20 cellular contexts compared by ENCODE assay signal in the genomic region with DNA sequence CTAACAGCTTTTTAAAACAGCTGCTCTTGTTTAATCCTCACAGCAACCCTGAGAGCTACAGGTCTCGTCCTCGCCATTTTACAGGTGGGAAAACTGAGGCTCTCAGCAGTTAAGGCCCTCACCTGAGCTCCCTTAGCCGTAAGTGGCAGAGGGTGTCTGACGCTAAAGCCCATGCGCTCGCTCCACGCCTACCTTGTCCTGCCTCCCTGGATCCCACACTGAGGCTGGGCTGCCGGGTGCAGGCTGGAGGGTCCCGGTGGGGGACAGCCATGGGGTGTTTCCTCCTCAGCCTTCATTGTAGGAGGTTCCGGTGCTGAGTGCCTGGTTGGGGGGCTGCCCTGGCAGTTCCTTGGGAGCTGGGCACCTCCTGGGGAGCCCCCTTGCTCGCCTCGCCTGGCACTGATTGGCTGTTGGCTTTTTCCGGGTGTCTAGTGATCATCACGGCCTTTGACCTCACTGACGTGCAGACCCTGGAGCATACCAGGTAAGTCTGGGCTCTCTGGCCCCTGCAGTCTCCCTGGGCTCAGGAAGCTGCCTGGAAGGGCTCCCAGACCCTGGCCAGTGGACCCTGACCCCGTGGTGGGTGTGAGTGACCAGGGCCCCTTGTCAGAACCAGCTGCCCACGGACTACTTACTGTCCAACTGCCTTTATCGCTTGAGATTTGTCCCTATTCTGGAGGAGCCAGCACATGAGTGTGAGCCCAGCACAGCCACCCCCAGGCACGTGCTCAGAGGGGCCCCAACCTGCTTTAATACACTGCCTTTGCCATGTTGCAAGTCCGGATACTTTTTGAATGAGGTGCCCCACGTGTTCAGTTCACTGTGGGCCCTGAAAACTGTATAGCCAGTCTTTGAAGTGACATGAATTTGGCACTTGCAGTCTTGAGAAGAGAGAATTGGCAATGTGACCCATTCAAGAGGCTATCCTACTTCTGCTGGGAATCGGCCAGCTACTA. TPM values are rescaled to one million over a fixed set of nuclear protein-coding genes. Genes with fewer than 3 reads are reported as not detected.
DNase-seq lines count a peak whose midpoint lies in the region; ATAC-seq and TF ChIP-seq lines count a peak whose summit lies in the region.
"Had no signal": no experiment of that assay in that cellular context is flagged by ENCODE, and none has a peak within 500 bp of the region (broad histone marks: within the 10 kb centered on the region; RNA-seq: fewer than 3 reads in every experiment).

No MANE protein-coding gene starts in this region.

- H3F3A ChIP-seq in PC-9 (ENCODE audit: insufficient read depth, low read depth), result no peaks in the 10 kb centered on the region; the same call in 1 of the 2 replicates

- no peaks in the 10 kb centered on the region for H3K9me2 ChIP-seq in PC-9 (ENCODE audit: insufficient read depth)

- H3K4me2 ChIP-seq in PC-9, result peak overlapping the region; percentile 75

- no peaks in the 10 kb centered on the region for H4K20me1 ChIP-seq in PC-9 (ENCODE audit: insufficient read depth)

- H3K9me3 ChIP-seq in heart right ventricle (no peaks in the 10 kb centered on the region), PC-9 (ENCODE audit: insufficient read depth, low read depth) (no peaks in the 10 kb centered on the region), lower lobe of right lung (no peaks in the 10 kb centered on the region), upper lobe of right lung (no peaks in the 10 kb centered on the region)
- H3K9me3 ChIP-seq: SJSA1 had no signal

- H3K27ac ChIP-seq in heart right ventricle, result no peak overlapping the region
- no peak overlapping the region for H3K27ac ChIP-seq in PC-9
- peak overlapping the region; percentile 42 for H3K27ac ChIP-seq in lower lobe of right lung
- peak overlapping the region; percentile 30 for H3K27ac ChIP-seq in upper lobe of right lung
- H3K27ac ChIP-seq: HL-60, SJSA1 had no signal

- TF ChIP-seq CTCF in heart right ventricle (IDR thresholded peaks at IDR 0.05) (no peak), PC-9 (conservative IDR thresholded peaks at IDR 0.05) (no peak), lower lobe of right lung (IDR thresholded peaks at IDR 0.05) (no peak), upper lobe of right lung (IDR thresholded peaks at IDR 0.05) (no peak)

- no peak overlapping the region for H2AFZ ChIP-seq in PC-9

- WGBS in heart right ventricle, 2 donors, result 89% methylated on average over 22 of the region's 22 CpGs

- no peaks in the 10 kb centered on the region for H3K36me3 ChIP-seq in heart right ventricle
- no peaks in the 10 kb centered on the region for H3K36me3 ChIP-seq in PC-9 (ENCODE audit: low read depth)
- H3K36me3 ChIP-seq in lower lobe of right lung, result no peaks in the 10 kb centered on the region
- no peaks in the 10 kb centered on the region for H3K36me3 ChIP-seq in upper lobe of right lung
- H3K36me3 ChIP-seq: SJSA1 had no signal

- H3K4me3 ChIP-seq in heart right ventricle (no peak overlapping the region), PC-9 (no peak overlapping the region), lower lobe of right lung (no peak overlapping the region), upper lobe of right lung (no peak overlapping the region)
- H3K4me3 ChIP-seq: GM12878, SJSA1 had no signal

- H3K4me1 ChIP-seq in heart right ventricle, result peaks cover 0 to 11% (median 0%) of the 10 kb centered on the region in 9 donors
- H3K4me1 ChIP-seq in PC-9 (replicated peaks; ENCODE audit: insufficient read depth), result peaks cover 11% of the 10 kb centered on the region; the same call in 1 of the 2 replicates
- H3K4me1 ChIP-seq in lower lobe of right lung, result peaks cover 7% of the 10 kb centered on the region
- H3K4me1 ChIP-seq in upper lobe of right lung, result peaks cover 18% of the 10 kb centered on the region
- H3K4me1 ChIP-seq: SJSA1 had no signal

- CTCF ChIA-PET in PC-9 (lab: Charles Lee), result interaction anchor here (0.8 to 1.0 kb wide), 2 partner anchors 13 to 124 kb away, joined by 3 to 10 read pairs; a partner anchor contains a TSS

- POLR2A ChIA-PET in PC-9 (lab: Charles Lee; ENCODE audit: unreplicated experiment), result no interaction called here

- no TSS peak for BruUV-seq in PC-9 (replicated peaks; lab: Mats Ljungman, UMichigan)

- intact Hi-C loops in Right ventricle myocardium inferior (cut with DNase I), result no loop called here
- intact Hi-C loops in heart right ventricle (cut with DNase I), result no loop called here
- intact Hi-C loops in PC-9 (cut with micrococcal nuclease; ENCODE audit: unreplicated experiment), result no loop called here
- intact Hi-C loops in lower lobe of right lung (cut with DNase I), result no loop called here
- intact Hi-C loops in upper lobe of right lung (cut with DNase I), result no loop called here

- ATAC-seq in Right ventricle myocardium inferior (peak; percentile 2), heart right ventricle (no peak), lower lobe of right lung (peak; percentile 50 to 57), upper lobe of right lung (peak; percentile 46), GM18907 (IDR thresholded peaks at IDR 0.05; ENCODE audit: unreplicated experiment) (no peak), HG02759 (IDR thresholded peaks at IDR 0.05; ENCODE audit: unreplicated experiment) (no peak)

- DNase-seq in Right ventricle myocardium inferior (ENCODE audit: missing footprints) (no peak), heart right ventricle (no peak), PC-9 (no peak), lower lobe of right lung (no peak), upper lobe of right lung (no peak), SKM-1 treated with dmso at 0.1 percent for 144 hours (lab: John Stamatoyannopoulos, UW; ENCODE audit: unreplicated experiment) (no peak)
- DNase-seq: DMS79, KBM-7, NCI-H1105 treated with DMSO at 0.1 percent for 48 hours, NCI-H2029, NCI-H526 had no signal

- peaks cover 0 to 6% (median 0%) of the 10 kb centered on the region in 7 donors for H3K27me3 ChIP-seq in heart right ventricle
- no peaks in the 10 kb centered on the region for H3K27me3 ChIP-seq in PC-9 (ENCODE audit: insufficient read depth, low read depth)
- H3K27me3 ChIP-seq in lower lobe of right lung (ENCODE audit: low read depth), result no peaks in the 10 kb centered on the region
- H3K27me3 ChIP-seq in upper lobe of right lung, result no peaks in the 10 kb centered on the region
- H3K27me3 ChIP-seq: SJSA1 had no signal

- no peaks in the 10 kb centered on the region for H3K79me2 ChIP-seq in PC-9 (ENCODE audit: low read depth)

RNA-seq across cellular contexts. Expression of a gene that starts 12.6 kb away (rescaled TPM):
- total RNA-seq in Right ventricle myocardium inferior, result 0.54 TPM
- under 1 TPM; 0.15 to 1.00 (median 0.48) TPM for total RNA-seq in heart right ventricle
- under 1 TPM; 0.29 to 0.36 TPM for polyA plus RNA-seq in heart right ventricle
- total RNA-seq in PC-9 (2021), result 5.8 and 6.8 TPM in 2 replicates
- 9.6 TPM for total RNA-seq in lower lobe of right lung
- total RNA-seq in upper lobe of right lung, result 3.8 TPM

RNA-seq across cellular contexts. Expression of a gene that starts 16.0 kb away (rescaled TPM):
- total RNA-seq in Right ventricle myocardium inferior (not detected), heart right ventricle (under 1 TPM in 1 of 10 donors, not detected in 9; 0.21 TPM), PC-9 (2021) (0.28 TPM in 1 of 2 replicates, not detected in the other), lower lobe of right lung (2.0 TPM), upper lobe of right lung (not detected)
- polyA plus RNA-seq in heart right ventricle, result under 1 TPM in 1 of 2 donors, not detected in 1; 0.39 TPM
- total RNA-seq: G401, M059J, RPMI7951, SJSA1 had no signal
- polyA plus RNA-seq: CD14-positive monocyte had no signal

RNA-seq across cellular contexts. Expression of a gene that starts 22.5 kb away (rescaled TPM):
- 29.0 TPM for total RNA-seq in Right ventricle myocardium inferior
- total RNA-seq in heart right ventricle, result 10 to 100 TPM; 15.2 to 33.4 (median 28.3) TPM
- polyA plus RNA-seq in heart right ventricle, result 10 to 100 TPM; 10.9 to 20.1 TPM
- 47.8 and 54.9 TPM in 2 replicates for total RNA-seq in PC-9 (2021)
- total RNA-seq in lower lobe of right lung, result 57.2 TPM
- 78.3 TPM for total RNA-seq in upper lobe of right lung

Comparison
In these comparisons a context has a peak if more than half of its experiments do, and no peak if none do; other contexts are left out.
1. ATAC-seq: peak in Right ventricle myocardium inferior (single experiment), lower lobe of right lung (2 of 2) and upper lobe of right lung (single experiment); none in heart right ventricle (0 of 8), GM18907 (single experiment) and HG02759 (single experiment).
2. H3K27ac ChIP-seq: peak in lower lobe of right lung (single experiment) and upper lobe of right lung (single experiment); none in heart right ventricle (0 of 10) and PC-9 (single experiment).